8 cellular contexts compared by ENCODE assay signal in the genomic region with DNA sequence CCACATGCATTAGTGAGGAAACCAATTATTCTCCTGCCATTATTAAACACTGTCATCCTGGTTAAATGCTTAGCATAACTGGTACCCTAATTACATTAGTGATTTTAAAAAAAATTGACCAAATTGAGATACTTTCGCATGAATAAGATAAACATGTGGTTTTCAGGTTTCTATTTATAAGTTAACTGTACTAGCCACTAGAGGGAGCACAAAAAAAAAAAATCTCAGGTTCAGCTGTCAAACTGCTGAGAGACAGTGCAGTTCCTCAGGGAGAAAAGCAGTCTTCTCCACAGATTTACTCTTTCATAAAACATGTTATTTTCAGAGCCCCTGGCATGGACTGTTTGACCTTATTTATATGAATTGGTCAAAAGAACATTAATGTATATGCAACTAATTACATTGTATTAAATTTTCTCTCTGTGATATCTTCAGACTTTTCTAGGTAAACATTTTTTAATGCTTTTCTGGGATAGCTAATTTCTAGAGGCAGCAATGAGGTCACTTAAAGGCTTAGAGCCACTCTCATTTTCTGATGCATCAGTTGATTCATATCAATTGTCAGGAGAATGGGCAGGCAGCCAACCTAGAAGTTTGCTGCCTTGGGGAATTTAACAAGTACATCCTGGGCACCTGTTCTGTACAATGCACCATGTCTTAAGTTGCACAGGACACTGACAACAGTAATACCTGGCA.
DNase-seq lines count a peak whose midpoint lies in the region; ATAC-seq, FAIRE-seq and TF ChIP-seq lines count a peak whose summit lies in the region.

No MANE protein-coding gene starts in this region.

- no peak overlapping the region for H3K4me3 Mint-ChIP-seq in brain

- H3K36me3 ChIP-seq in kidney epithelial cell (ENCODE audit: control insufficient read depth, insufficient read depth, low read length), result no peaks in the 10 kb centered on the region

- no peaks in the 10 kb centered on the region for H3K9me3 Mint-ChIP-seq in brain

- no peaks in the 10 kb centered on the region for H3K27me3 Mint-ChIP-seq in brain

- peaks cover 8% of the 10 kb centered on the region for H3K4me1 Mint-ChIP-seq in brain

- no peak overlapping the region for H3K4me3 ChIP-seq in kidney epithelial cell (ENCODE audit: low read depth, low read length)

- peak; percentile 78 for ATAC-seq in GM18499 (IDR thresholded peaks at IDR 0.05; ENCODE audit: insufficient read depth, unreplicated experiment)
- peak; percentile 70 for ATAC-seq in HG02981 (IDR thresholded peaks at IDR 0.05; ENCODE audit: unreplicated experiment)
- ATAC-seq in HG03196 (IDR thresholded peaks at IDR 0.05; ENCODE audit: unreplicated experiment), result no peak

- peak; percentile 63 for DNase-seq in AG08395 (ENCODE audit: low spot score)
- peak; percentile 55 for DNase-seq in NCI-H446 treated with DMSO at 0.1 percent for 48 hours (lab: John Stamatoyannopoulos, UW)
- DNase-seq in kidney epithelial cell (ENCODE audit: low read depth), result peak; percentile 14
- peak; percentile 53 for DNase-seq in urothelium cell line (ENCODE audit: low spot score)

- FAIRE-seq in urothelium cell line (lab: Jason Lieb, UNC), result no peak

- TF ChIP-seq CTCF in brain (conservative IDR thresholded peaks at IDR 0.05) (peak; percentile 78 to 83), kidney epithelial cell (IDR thresholded peaks at IDR 0.05; ENCODE audit: insufficient read depth, low read length, poor library complexity, severe bottlenecking) (peak; percentile 53)

- no peaks in the 10 kb centered on the region for H3K27me3 ChIP-seq in kidney epithelial cell (ENCODE audit: control insufficient read depth, insufficient read depth, low read length)

- H3K27ac Mint-ChIP-seq in brain, result peak overlapping the region in 3 of 5 experiments; percentile 6 to 21 (median 21)

- peaks cover 62% of the 10 kb centered on the region for H3K36me3 Mint-ChIP-seq in brain
